In genomic region chr5:58383459-58383858, GRCh38 we compare ENCODE assay signal across 33 cellular contexts.
"Had no signal": no experiment of that assay in that cellular context is flagged by ENCODE, and none has a peak within 500 bp of the region (broad histone marks: within the 10 kb centered on the region; RNA-seq: fewer than 3 reads in every experiment).

No MANE protein-coding gene starts in this region.

- H3K4me1 ChIP-seq: foreskin keratinocyte, gastrocnemius medialis had no signal

- H3K27ac Mint-ChIP-seq: activated B cell treated with CpG ODN at 0.5 μM for 24 hours; activated CD8-positive, alpha-beta T cell treated with anti-CD3 and anti-CD28 coated beads for 36 hours; activated naive CD8-positive, alpha-beta T cell; activated T-helper 17 cell treated with anti-CD3 and anti-CD28 coated beads, Interleukin-2, amount 50 U/mL, for 72 hours; dendritic cell treated with granulocyte-macrophage colony-stimulating factor and Interleukin-4, amounts not matched to agents 40 ng/mL and 50 ng/mL, for 4 days; endodermal cell; T-helper 17 cell; T-helper 2 cell treated with Interferon-gamma antibody and Interleukin-4, amounts not matched to agents 5 μg/mL and 100 μg/mL, for 36 hours had no signal

- H3K9me3 ChIP-seq: gastrocnemius medialis had no signal

- H3K27ac ChIP-seq: brain microvascular endothelial cell, cardiac muscle cell, coronary artery, dorsolateral prefrontal cortex, foreskin keratinocyte, gastrocnemius medialis, WERI-Rb-1 had no signal

- H3K4me3 ChIP-seq: cardiac muscle cell, coronary artery, dorsolateral prefrontal cortex, esophagus squamous epithelium, gastrocnemius medialis, heart left ventricle had no signal

- H3K27me3 ChIP-seq: brain microvascular endothelial cell, cardiac muscle cell, dorsolateral prefrontal cortex, esophagus squamous epithelium, foreskin keratinocyte, gastrocnemius medialis, heart left ventricle had no signal

- H3K36me3 ChIP-seq: brain microvascular endothelial cell, cardiac muscle cell, esophagus squamous epithelium, gastrocnemius medialis, heart left ventricle, WERI-Rb-1 had no signal

- H3K4me1 Mint-ChIP-seq: activated B cell treated with CpG ODN at 0.5 μM for 24 hours; activated T-helper 17 cell treated with anti-CD3 and anti-CD28 coated beads, Interleukin-2, amount 50 U/mL, for 72 hours; endodermal cell; T-helper 17 cell had no signal

- H3K4me3 Mint-ChIP-seq: activated B cell treated with CpG ODN at 0.5 μM for 24 hours; activated CD8-positive, alpha-beta T cell treated with anti-CD3 and anti-CD28 coated beads for 36 hours; activated naive CD8-positive, alpha-beta T cell; activated T-cell treated with anti-CD3 and anti-CD28 coated beads, Interleukin-2, amount 50 U/mL, for 4 hours; activated T-helper 17 cell treated with anti-CD3 and anti-CD28 coated beads, Interleukin-2, amount 50 U/mL, for 72 hours; dendritic cell treated with granulocyte-macrophage colony-stimulating factor and Interleukin-4, amounts not matched to agents 40 ng/mL and 50 ng/mL, for 4 days; endodermal cell; T-helper 17 cell; T-helper 2 cell treated with Interferon-gamma antibody and Interleukin-4, amounts not matched to agents 5 μg/mL and 100 μg/mL, for 36 hours had no signal

- DNase-seq: activated B cell treated with CpG ODN at 0.5 μM for 24 hours; activated CD4-positive, alpha-beta T cell treated with anti-CD3 and anti-CD28 coated beads for 48 hours; activated CD4-positive, alpha-beta T cell treated with anti-CD3 and anti-CD28 coated beads, Interleukin-2, amount 50 U/mL, for 1 hour; activated CD4-positive, alpha-beta T cell treated with anti-CD3 and anti-CD28 coated beads, Interleukin-2, amount 50 U/mL, for 48 hours; activated CD8-positive, alpha-beta memory T cell treated with anti-CD3 and anti-CD28 coated beads for 24 hours; activated CD8-positive, alpha-beta T cell treated with anti-CD3 and anti-CD28 coated beads for 36 hours; activated effector memory CD4-positive, alpha-beta T cell treated with Interleukin-2 at 50 U/mL for 16 hours; activated gamma-delta T cell treated with Interleukin-2 at 50 U/mL for 16 hours; activated naive CD4-positive, alpha-beta T cell treated with anti-CD3 and anti-CD28 coated beads, Interleukin-2, amount 50 U/mL, for 16 hours; activated naive CD4-positive, alpha-beta T cell treated with Interleukin-2 at 50 U/mL for 16 hours; activated T-cell treated with anti-CD3 and anti-CD28 coated beads, Interleukin-2, amount 50 U/mL, for 4 hours; amniotic stem cell; anterior cingulate cortex; brain microvascular endothelial cell; central memory CD4-positive, alpha-beta T cell; dorsolateral prefrontal cortex; effector memory CD4-positive, alpha-beta T cell; endodermal cell; esophagus squamous epithelium; foreskin keratinocyte; gastrocnemius medialis; glutamatergic neuron; heart left ventricle; T-helper 1 cell; T-helper 17 cell; T1000; WERI-Rb-1 had no signal

- H3K27me3 Mint-ChIP-seq: activated B cell treated with CpG ODN at 0.5 μM for 24 hours; dendritic cell treated with granulocyte-macrophage colony-stimulating factor and Interleukin-4, amounts not matched to agents 40 ng/mL and 50 ng/mL, for 4 days had no signal
